In the genomic region with DNA sequence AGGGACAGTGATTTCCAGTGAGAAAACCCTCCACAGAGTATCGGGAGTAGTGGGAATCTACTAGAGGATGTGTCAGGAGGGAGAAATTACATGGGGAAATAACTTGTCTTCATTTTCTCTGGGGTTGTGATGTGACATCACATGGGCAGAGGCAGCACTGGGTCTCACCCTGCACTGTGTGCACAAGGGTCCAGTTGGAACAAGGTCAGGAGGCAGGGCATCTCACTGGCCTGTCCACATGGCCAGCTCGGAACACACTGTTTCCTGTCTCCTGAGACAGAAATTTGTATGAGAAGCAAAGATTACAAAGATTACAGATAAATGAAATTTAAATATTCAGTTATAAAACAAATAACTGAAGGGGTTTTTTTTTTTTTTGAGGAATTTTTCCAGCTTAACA, we compare ENCODE assay signal across 20 cellular contexts.
DNase-seq lines count a peak whose midpoint lies in the region; ATAC-seq and TF ChIP-seq lines count a peak whose summit lies in the region.
"Had no signal": no experiment of that assay in that cellular context is flagged by ENCODE, and none has a peak within 500 bp of the region (broad histone marks: within the 10 kb centered on the region; RNA-seq: fewer than 3 reads in every experiment).

No MANE protein-coding gene starts in this region.

- H3K27me3 Mint-ChIP-seq in activated T-helper 17 cell treated with anti-CD3 and anti-CD28 coated beads, Interleukin-2, amount 50 U/mL, for 72 hours: no peaks in the 10 kb centered on the region
- no peaks in the 10 kb centered on the region for H3K27me3 Mint-ChIP-seq in neural crest cell (ENCODE audit: low read depth)
- H3K27me3 Mint-ChIP-seq: activated CD4-positive, alpha-beta memory T cell treated with anti-CD3 and anti-CD28 coated beads, Interleukin-2, amount 10 ng/mL, durations not matched to agents 7 days and 5 days had no signal

- no peaks in the 10 kb centered on the region for H3K36me3 Mint-ChIP-seq in activated T-helper 17 cell treated with anti-CD3 and anti-CD28 coated beads, Interleukin-2, amount 50 U/mL, for 72 hours (ENCODE audit: low read depth)
- peaks cover 6% of the 10 kb centered on the region for H3K36me3 Mint-ChIP-seq in neural crest cell (ENCODE audit: low read depth)

- H3K4me1 Mint-ChIP-seq in activated T-helper 17 cell treated with anti-CD3 and anti-CD28 coated beads, Interleukin-2, amount 50 U/mL, for 72 hours: peaks cover 4% of the 10 kb centered on the region
- H3K4me1 Mint-ChIP-seq in neural crest cell: peaks cover 13% of the 10 kb centered on the region
- H3K4me1 Mint-ChIP-seq: activated CD4-positive, alpha-beta memory T cell treated with anti-CD3 and anti-CD28 coated beads, Interleukin-2, amount 10 ng/mL, durations not matched to agents 7 days and 5 days had no signal

- intact Hi-C loops in heart right ventricle (cut with DNase I): loop anchor here in 1 of 10 donors (10.0 kb wide), 1 partner anchor 94 kb away; no protein-coding TSS in a partner anchor

- H3K27ac Mint-ChIP-seq in activated T-helper 17 cell treated with anti-CD3 and anti-CD28 coated beads, Interleukin-2, amount 50 U/mL, for 72 hours: peak overlapping the region; percentile 73
- peak overlapping the region; percentile 20 for H3K27ac Mint-ChIP-seq in neural crest cell (ENCODE audit: unreplicated experiment)
- H3K27ac Mint-ChIP-seq: activated CD4-positive, alpha-beta memory T cell treated with anti-CD3 and anti-CD28 coated beads, Interleukin-2, amount 10 ng/mL, durations not matched to agents 7 days and 5 days had no signal

- no peaks in the 10 kb centered on the region for H3K9me3 Mint-ChIP-seq in activated T-helper 17 cell treated with anti-CD3 and anti-CD28 coated beads, Interleukin-2, amount 50 U/mL, for 72 hours
- H3K9me3 Mint-ChIP-seq in neural crest cell: no peaks in the 10 kb centered on the region

- TF ChIP-seq POLR2A in suprapubic skin (IDR thresholded peaks at IDR 0.05): no peak

- TF ChIP-seq CTCF in heart right ventricle (IDR thresholded peaks at IDR 0.05): no peak
- TF ChIP-seq CTCF in neural crest cell (conservative IDR thresholded peaks at IDR 0.05): no peak
- TF ChIP-seq CTCF in suprapubic skin (IDR thresholded peaks at IDR 0.05): no peak

- 54% methylated on average over 2 of the region's 2 CpGs for WGBS in heart right ventricle, 2 donors
- WGBS in suprapubic skin: 75% methylated on average over 2 of the region's 2 CpGs

- H3K4me3 ChIP-seq in heart right ventricle: no peak overlapping the region
- H3K4me3 ChIP-seq in suprapubic skin: no peak overlapping the region
- H3K4me3 ChIP-seq: gastroesophageal sphincter had no signal

- H3K27ac ChIP-seq in heart right ventricle (peak overlapping the region; percentile 52 to 93 (median 74)), suprapubic skin (peak overlapping the region; percentile 15)

- H3K9me3 ChIP-seq in heart right ventricle (peaks cover 0 to under 1% (median 0%) of the 10 kb centered on the region in 11 donors), suprapubic skin (no peaks in the 10 kb centered on the region)
- H3K9me3 ChIP-seq: BE2C, gastroesophageal sphincter had no signal

- H3K36me3 ChIP-seq in heart right ventricle (no peaks in the 10 kb centered on the region), suprapubic skin (no peaks in the 10 kb centered on the region)
- H3K36me3 ChIP-seq: BE2C, gastroesophageal sphincter had no signal

- TF ChIP-seq EP300 in suprapubic skin (IDR thresholded peaks at IDR 0.05): no peak

- H3K4me1 ChIP-seq in heart right ventricle (peaks cover 4 to 68% (median 48%) of the 10 kb centered on the region in 9 donors), suprapubic skin (peaks cover 60% of the 10 kb centered on the region)
- H3K4me1 ChIP-seq: BE2C had no signal

- H3K4me3 Mint-ChIP-seq in activated T-helper 17 cell treated with anti-CD3 and anti-CD28 coated beads, Interleukin-2, amount 50 U/mL, for 72 hours: no peak overlapping the region
- H3K4me3 Mint-ChIP-seq in neural crest cell: no peak overlapping the region
- H3K4me3 Mint-ChIP-seq: activated CD4-positive, alpha-beta memory T cell treated with anti-CD3 and anti-CD28 coated beads, Interleukin-2, amount 10 ng/mL, durations not matched to agents 7 days and 5 days had no signal

- H3K27me3 ChIP-seq in heart right ventricle (no peaks in the 10 kb centered on the region), suprapubic skin (no peaks in the 10 kb centered on the region)
- H3K27me3 ChIP-seq: BE2C, gastroesophageal sphincter had no signal

- ATAC-seq in activated T-helper 17 cell treated with anti-CD3 and anti-CD28 coated beads, Interleukin-2, amount 50 U/mL, for 72 hours (replicated peaks): no peak
- ATAC-seq in heart right ventricle: peak in 3 of 8 donors; percentile 17 to 40 (median 30)
- ATAC-seq: gastroesophageal sphincter had no signal

- no peak for DNase-seq in heart right ventricle
- DNase-seq in neural crest cell (ENCODE audit: low read depth, low spot score): no peak
- no peak for DNase-seq in suprapubic skin (ENCODE audit: low spot score in 2 of 2)
- no peak for DNase-seq in NCI-H2107 treated with DMSO at 0.1 percent for 48 hours (lab: John Stamatoyannopoulos, UW; ENCODE audit: unreplicated experiment)
- DNase-seq in activated CD4-positive, alpha-beta T cell treated with anti-CD3 and anti-CD28 coated beads for 48 hours: no peak
- no peak for DNase-seq in NCI-H69 (lab: John Stamatoyannopoulos, UW)
- DNase-seq in activated T-cell treated with anti-CD3 and anti-CD28 coated beads, Interleukin-2, amount 50 U/mL, for 1 hour: no peak
- DNase-seq: activated CD4-positive, alpha-beta memory T cell treated with anti-CD3 and anti-CD28 coated beads, Interleukin-2, amount 10 ng/mL, durations not matched to agents 7 days and 5 days; activated effector memory CD4-positive, alpha-beta T cell treated with anti-CD3 and anti-CD28 coated beads, Interleukin-2, amount 50 U/mL, for 16 hours; BE2C; mesendoderm; NCI-H1105; NCI-H2029 treated with DMSO at 0.1 percent for 48 hours; NCI-H446; occipital lobe; OCI-M1; retina; SHP77 treated with DMSO at 0.1 percent for 48 hours had no signal
